Comparison of ENCODE assay signal across 1 cellular context in genomic region chr3:58519668-58520402, GRCh38.
TF ChIP-seq lines count a peak whose summit lies in the region.

No MANE protein-coding gene starts in this region.

TF ChIP-seq in HepG2, 621 proteins besides CTCF, POLR2A, EP300 and RAD21 (continued from another document and continues in another):
- no peak; the same call in 1 of the 2 replicates for TF ChIP-seq ZNF746 (CRISPR knock-in tag; IDR thresholded peaks at IDR 0.05)
- no peak for TF ChIP-seq SATB2 (CRISPR knock-in tag; IDR thresholded peaks at IDR 0.05)
- no peak for TF ChIP-seq ZNF331 (CRISPR knock-in tag; IDR thresholded peaks at IDR 0.05)
- TF ChIP-seq, protein P1, sequence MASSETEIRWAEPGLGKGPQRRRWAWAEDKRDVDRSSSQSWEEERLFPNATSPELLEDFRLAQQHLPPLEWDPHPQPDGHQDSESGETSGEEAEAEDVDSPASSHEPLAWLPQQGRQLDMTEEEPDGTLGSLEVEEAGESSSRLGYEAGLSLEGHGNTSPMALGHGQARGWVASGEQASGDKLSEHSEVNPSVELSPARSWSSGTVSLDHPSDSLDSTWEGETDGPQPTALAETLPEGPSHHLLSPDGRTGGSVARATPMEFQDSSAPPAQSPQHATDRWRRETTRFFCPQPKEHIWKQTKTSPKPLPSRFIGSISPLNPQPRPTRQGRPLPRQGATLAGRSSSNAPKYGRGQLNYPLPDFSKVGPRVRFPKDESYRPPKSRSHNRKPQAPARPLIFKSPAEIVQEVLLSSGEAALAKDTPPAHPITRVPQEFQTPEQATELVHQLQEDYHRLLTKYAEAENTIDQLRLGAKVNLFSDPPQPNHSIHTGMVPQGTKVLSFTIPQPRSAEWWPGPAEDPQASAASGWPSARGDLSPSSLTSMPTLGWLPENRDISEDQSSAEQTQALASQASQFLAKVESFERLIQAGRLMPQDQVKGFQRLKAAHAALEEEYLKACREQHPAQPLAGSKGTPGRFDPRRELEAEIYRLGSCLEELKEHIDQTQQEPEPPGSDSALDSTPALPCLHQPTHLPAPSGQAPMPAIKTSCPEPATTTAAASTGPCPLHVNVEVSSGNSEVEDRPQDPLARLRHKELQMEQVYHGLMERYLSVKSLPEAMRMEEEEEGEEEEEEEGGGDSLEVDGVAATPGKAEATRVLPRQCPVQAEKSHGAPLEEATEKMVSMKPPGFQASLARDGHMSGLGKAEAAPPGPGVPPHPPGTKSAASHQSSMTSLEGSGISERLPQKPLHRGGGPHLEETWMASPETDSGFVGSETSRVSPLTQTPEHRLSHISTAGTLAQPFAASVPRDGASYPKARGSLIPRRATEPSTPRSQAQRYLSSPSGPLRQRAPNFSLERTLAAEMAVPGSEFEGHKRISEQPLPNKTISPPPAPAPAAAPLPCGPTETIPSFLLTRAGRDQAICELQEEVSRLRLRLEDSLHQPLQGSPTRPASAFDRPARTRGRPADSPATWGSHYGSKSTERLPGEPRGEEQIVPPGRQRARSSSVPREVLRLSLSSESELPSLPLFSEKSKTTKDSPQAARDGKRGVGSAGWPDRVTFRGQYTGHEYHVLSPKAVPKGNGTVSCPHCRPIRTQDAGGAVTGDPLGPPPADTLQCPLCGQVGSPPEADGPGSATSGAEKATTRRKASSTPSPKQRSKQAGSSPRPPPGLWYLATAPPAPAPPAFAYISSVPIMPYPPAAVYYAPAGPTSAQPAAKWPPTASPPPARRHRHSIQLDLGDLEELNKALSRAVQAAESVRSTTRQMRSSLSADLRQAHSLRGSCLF (CRISPR knock-in tag; IDR thresholded peaks at IDR 0.05; ENCODE audit: borderline replicate concordance) = no peak
- no peak for TF ChIP-seq ZNF777 (CRISPR knock-in tag; IDR thresholded peaks at IDR 0.05)
- no peak for TF ChIP-seq ZNF17 (CRISPR knock-in tag; IDR thresholded peaks at IDR 0.05)
- TF ChIP-seq ZNF230 (CRISPR knock-in tag; IDR thresholded peaks at IDR 0.05) = 0 out of 2 replicates have a peak, but pooled peaks have one; percentile 65
- no peak for TF ChIP-seq TAF1 (CRISPR knock-in tag; IDR thresholded peaks at IDR 0.05)
- TF ChIP-seq CEBPG (CRISPR knock-in tag; IDR thresholded peaks at IDR 0.05) = 0 out of 2 replicates have a peak, but pooled peaks have one; percentile 25
- TF ChIP-seq, protein P2, sequence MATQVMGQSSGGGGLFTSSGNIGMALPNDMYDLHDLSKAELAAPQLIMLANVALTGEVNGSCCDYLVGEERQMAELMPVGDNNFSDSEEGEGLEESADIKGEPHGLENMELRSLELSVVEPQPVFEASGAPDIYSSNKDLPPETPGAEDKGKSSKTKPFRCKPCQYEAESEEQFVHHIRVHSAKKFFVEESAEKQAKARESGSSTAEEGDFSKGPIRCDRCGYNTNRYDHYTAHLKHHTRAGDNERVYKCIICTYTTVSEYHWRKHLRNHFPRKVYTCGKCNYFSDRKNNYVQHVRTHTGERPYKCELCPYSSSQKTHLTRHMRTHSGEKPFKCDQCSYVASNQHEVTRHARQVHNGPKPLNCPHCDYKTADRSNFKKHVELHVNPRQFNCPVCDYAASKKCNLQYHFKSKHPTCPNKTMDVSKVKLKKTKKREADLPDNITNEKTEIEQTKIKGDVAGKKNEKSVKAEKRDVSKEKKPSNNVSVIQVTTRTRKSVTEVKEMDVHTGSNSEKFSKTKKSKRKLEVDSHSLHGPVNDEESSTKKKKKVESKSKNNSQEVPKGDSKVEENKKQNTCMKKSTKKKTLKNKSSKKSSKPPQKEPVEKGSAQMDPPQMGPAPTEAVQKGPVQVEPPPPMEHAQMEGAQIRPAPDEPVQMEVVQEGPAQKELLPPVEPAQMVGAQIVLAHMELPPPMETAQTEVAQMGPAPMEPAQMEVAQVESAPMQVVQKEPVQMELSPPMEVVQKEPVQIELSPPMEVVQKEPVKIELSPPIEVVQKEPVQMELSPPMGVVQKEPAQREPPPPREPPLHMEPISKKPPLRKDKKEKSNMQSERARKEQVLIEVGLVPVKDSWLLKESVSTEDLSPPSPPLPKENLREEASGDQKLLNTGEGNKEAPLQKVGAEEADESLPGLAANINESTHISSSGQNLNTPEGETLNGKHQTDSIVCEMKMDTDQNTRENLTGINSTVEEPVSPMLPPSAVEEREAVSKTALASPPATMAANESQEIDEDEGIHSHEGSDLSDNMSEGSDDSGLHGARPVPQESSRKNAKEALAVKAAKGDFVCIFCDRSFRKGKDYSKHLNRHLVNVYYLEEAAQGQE (IDR thresholded peaks at IDR 0.05; ENCODE audit: borderline replicate concordance in 1 of 2, low read depth in 1 of 2, low read length in 2 of 2) = 0 out of 4 replicates have a peak, but pooled peaks of 1 of the 2 experiments have one; percentile 29
- TF ChIP-seq, protein P3, sequence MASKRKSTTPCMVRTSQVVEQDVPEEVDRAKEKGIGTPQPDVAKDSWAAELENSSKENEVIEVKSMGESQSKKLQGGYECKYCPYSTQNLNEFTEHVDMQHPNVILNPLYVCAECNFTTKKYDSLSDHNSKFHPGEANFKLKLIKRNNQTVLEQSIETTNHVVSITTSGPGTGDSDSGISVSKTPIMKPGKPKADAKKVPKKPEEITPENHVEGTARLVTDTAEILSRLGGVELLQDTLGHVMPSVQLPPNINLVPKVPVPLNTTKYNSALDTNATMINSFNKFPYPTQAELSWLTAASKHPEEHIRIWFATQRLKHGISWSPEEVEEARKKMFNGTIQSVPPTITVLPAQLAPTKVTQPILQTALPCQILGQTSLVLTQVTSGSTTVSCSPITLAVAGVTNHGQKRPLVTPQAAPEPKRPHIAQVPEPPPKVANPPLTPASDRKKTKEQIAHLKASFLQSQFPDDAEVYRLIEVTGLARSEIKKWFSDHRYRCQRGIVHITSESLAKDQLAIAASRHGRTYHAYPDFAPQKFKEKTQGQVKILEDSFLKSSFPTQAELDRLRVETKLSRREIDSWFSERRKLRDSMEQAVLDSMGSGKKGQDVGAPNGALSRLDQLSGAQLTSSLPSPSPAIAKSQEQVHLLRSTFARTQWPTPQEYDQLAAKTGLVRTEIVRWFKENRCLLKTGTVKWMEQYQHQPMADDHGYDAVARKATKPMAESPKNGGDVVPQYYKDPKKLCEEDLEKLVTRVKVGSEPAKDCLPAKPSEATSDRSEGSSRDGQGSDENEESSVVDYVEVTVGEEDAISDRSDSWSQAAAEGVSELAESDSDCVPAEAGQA (IDR thresholded peaks at IDR 0.05; ENCODE audit: low read depth) = no peak
- TF ChIP-seq, protein P3 (CRISPR knock-in tag; IDR thresholded peaks at IDR 0.05; ENCODE audit: borderline replicate concordance) = no peak
- TF ChIP-seq SNRNP70 (IDR thresholded peaks at IDR 0.05; ENCODE audit: low read depth, low read length) = no peak
- TF ChIP-seq, protein P4, sequence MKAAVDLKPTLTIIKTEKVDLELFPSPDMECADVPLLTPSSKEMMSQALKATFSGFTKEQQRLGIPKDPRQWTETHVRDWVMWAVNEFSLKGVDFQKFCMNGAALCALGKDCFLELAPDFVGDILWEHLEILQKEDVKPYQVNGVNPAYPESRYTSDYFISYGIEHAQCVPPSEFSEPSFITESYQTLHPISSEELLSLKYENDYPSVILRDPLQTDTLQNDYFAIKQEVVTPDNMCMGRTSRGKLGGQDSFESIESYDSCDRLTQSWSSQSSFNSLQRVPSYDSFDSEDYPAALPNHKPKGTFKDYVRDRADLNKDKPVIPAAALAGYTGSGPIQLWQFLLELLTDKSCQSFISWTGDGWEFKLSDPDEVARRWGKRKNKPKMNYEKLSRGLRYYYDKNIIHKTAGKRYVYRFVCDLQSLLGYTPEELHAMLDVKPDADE (CRISPR knock-in tag; IDR thresholded peaks at IDR 0.05) = no peak
- TF ChIP-seq GMEB2 (CRISPR knock-in tag; IDR thresholded peaks at IDR 0.05; ENCODE audit: low read depth) = no peak
- TF ChIP-seq ZNF563 (CRISPR knock-in tag; IDR thresholded peaks at IDR 0.05) = no peak
- no peak for TF ChIP-seq HNRNPL (IDR thresholded peaks at IDR 0.05; ENCODE audit: low read depth, low read length)
- TF ChIP-seq PTBP1 (IDR thresholded peaks at IDR 0.05; ENCODE audit: low read depth, low read length, poor library complexity, severe bottlenecking) = no peak
- TF ChIP-seq, protein P5, sequence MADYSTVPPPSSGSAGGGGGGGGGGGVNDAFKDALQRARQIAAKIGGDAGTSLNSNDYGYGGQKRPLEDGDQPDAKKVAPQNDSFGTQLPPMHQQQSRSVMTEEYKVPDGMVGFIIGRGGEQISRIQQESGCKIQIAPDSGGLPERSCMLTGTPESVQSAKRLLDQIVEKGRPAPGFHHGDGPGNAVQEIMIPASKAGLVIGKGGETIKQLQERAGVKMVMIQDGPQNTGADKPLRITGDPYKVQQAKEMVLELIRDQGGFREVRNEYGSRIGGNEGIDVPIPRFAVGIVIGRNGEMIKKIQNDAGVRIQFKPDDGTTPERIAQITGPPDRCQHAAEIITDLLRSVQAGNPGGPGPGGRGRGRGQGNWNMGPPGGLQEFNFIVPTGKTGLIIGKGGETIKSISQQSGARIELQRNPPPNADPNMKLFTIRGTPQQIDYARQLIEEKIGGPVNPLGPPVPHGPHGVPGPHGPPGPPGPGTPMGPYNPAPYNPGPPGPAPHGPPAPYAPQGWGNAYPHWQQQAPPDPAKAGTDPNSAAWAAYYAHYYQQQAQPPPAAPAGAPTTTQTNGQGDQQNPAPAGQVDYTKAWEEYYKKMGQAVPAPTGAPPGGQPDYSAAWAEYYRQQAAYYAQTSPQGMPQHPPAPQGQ (CRISPR knock-in tag; IDR thresholded peaks at IDR 0.05; ENCODE audit: borderline replicate concordance) = no peak
- TF ChIP-seq ZNF549 (CRISPR knock-in tag; IDR thresholded peaks at IDR 0.05) = no peak
- TF ChIP-seq ZNF335 (CRISPR knock-in tag; IDR thresholded peaks at IDR 0.05) = no peak
- TF ChIP-seq ZNF747 (CRISPR knock-in tag; IDR thresholded peaks at IDR 0.05; ENCODE audit: borderline replicate concordance) = 0 out of 2 replicates have a peak, but pooled peaks have one; percentile 64
- TF ChIP-seq, protein P6, sequence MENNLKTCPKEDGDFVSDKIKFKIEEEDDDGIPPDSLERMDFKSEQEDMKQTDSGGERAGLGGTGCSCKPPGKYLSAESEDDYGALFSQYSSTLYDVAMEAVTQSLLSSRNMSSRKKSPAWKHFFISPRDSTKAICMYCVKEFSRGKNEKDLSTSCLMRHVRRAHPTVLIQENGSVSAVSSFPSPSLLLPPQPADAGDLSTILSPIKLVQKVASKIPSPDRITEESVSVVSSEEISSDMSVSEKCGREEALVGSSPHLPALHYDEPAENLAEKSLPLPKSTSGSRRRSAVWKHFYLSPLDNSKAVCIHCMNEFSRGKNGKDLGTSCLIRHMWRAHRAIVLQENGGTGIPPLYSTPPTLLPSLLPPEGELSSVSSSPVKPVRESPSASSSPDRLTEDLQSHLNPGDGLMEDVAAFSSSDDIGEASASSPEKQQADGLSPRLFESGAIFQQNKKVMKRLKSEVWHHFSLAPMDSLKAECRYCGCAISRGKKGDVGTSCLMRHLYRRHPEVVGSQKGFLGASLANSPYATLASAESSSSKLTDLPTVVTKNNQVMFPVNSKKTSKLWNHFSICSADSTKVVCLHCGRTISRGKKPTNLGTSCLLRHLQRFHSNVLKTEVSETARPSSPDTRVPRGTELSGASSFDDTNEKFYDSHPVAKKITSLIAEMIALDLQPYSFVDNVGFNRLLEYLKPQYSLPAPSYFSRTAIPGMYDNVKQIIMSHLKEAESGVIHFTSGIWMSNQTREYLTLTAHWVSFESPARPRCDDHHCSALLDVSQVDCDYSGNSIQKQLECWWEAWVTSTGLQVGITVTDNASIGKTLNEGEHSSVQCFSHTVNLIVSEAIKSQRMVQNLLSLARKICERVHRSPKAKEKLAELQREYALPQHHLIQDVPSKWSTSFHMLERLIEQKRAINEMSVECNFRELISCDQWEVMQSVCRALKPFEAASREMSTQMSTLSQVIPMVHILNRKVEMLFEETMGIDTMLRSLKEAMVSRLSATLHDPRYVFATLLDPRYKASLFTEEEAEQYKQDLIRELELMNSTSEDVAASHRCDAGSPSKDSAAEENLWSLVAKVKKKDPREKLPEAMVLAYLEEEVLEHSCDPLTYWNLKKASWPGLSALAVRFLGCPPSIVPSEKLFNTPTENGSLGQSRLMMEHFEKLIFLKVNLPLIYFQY (CRISPR knock-in tag; IDR thresholded peaks at IDR 0.05; ENCODE audit: borderline replicate concordance) = 0 out of 2 replicates have a peak, but pooled peaks have one; percentile 26
- TF ChIP-seq ZNF670 (CRISPR knock-in tag; IDR thresholded peaks at IDR 0.05; ENCODE audit: borderline replicate concordance) = no peak
- TF ChIP-seq, protein P7, sequence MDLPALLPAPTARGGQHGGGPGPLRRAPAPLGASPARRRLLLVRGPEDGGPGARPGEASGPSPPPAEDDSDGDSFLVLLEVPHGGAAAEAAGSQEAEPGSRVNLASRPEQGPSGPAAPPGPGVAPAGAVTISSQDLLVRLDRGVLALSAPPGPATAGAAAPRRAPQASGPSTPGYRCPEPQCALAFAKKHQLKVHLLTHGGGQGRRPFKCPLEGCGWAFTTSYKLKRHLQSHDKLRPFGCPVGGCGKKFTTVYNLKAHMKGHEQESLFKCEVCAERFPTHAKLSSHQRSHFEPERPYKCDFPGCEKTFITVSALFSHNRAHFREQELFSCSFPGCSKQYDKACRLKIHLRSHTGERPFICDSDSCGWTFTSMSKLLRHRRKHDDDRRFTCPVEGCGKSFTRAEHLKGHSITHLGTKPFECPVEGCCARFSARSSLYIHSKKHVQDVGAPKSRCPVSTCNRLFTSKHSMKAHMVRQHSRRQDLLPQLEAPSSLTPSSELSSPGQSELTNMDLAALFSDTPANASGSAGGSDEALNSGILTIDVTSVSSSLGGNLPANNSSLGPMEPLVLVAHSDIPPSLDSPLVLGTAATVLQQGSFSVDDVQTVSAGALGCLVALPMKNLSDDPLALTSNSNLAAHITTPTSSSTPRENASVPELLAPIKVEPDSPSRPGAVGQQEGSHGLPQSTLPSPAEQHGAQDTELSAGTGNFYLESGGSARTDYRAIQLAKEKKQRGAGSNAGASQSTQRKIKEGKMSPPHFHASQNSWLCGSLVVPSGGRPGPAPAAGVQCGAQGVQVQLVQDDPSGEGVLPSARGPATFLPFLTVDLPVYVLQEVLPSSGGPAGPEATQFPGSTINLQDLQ (CRISPR knock-in tag; IDR thresholded peaks at IDR 0.05) = 0 out of 2 replicates have a peak, but pooled peaks have one; percentile 59
